11 cellular contexts compared by ENCODE assay signal in genomic region chr1:118918230-118918939, GRCh38.
A peak's percentile ranks its signal among the peaks of the same experiment; 100 is the strongest.
DNase-seq lines count a peak whose midpoint lies in the region; ATAC-seq, FAIRE-seq and TF ChIP-seq lines count a peak whose summit lies in the region.
"Had no signal": no experiment of that assay in that cellular context is flagged by ENCODE, and none has a peak within 500 bp of the region (broad histone marks: within the 10 kb centered on the region; RNA-seq: fewer than 3 reads in every experiment).

No MANE protein-coding gene starts in this region.

- TF ChIP-seq CTCF in GM20000 (IDR thresholded peaks at IDR 0.05; ENCODE audit: extremely low read depth, missing control alignments), result no peak
- TF ChIP-seq CTCF in suprapubic skin (IDR thresholded peaks at IDR 0.05), result no peak

- no peak overlapping the region for H3K4me3 ChIP-seq in suprapubic skin

- peak; percentile 48 for ATAC-seq in HG02970 (IDR thresholded peaks at IDR 0.05; ENCODE audit: low FRiP score, unreplicated experiment)
- ATAC-seq: activated naive CD8-positive, alpha-beta T cell treated with anti-CD3 and anti-CD28 coated beads, Interleukin-2, amount 50 U/mL, for 24 hours had no signal

- no peak overlapping the region for H3K27ac ChIP-seq in suprapubic skin

- no peaks in the 10 kb centered on the region for H3K27me3 ChIP-seq in suprapubic skin

- peak; percentile 35 for DNase-seq in GM18507 (ENCODE audit: extremely low spot score, insufficient read length, low read depth)
- DNase-seq in GM20000 (ENCODE audit: low spot score), result peak; percentile 11
- DNase-seq in NAMALWA (ENCODE audit: low spot score), result peak; percentile 1
- DNase-seq in anterior cingulate cortex (lab: John Stamatoyannopoulos, UW), result no peak
- DNase-seq in activated CD8-positive, alpha-beta memory T cell treated with anti-CD3 and anti-CD28 coated beads, Interleukin-2, amount 50 U/mL, for 48 hours, result no peak
- DNase-seq in NCI-H2171 treated with DMSO at 0.1 percent for 48 hours (lab: John Stamatoyannopoulos, UW), result no peak
- no peak for DNase-seq in suprapubic skin (ENCODE audit: low spot score in 2 of 2)
- DNase-seq: activated naive CD8-positive, alpha-beta T cell treated with anti-CD3 and anti-CD28 coated beads, Interleukin-2, amount 50 U/mL, for 24 hours; hypothalamus; NCI-H2107 had no signal

- no peaks in the 10 kb centered on the region for H3K4me1 ChIP-seq in suprapubic skin

- TF ChIP-seq POLR2A in suprapubic skin (IDR thresholded peaks at IDR 0.05), result no peak

- FAIRE-seq in GM18507 (lab: Jason Lieb, UNC), result peak; percentile 96

- TF ChIP-seq EP300 in suprapubic skin (IDR thresholded peaks at IDR 0.05), result no peak

- 91% methylated on average over 6 of the region's 6 CpGs for WGBS in suprapubic skin

- H3K36me3 ChIP-seq in suprapubic skin, result no peaks in the 10 kb centered on the region

- H3K9me3 ChIP-seq in suprapubic skin, result no peaks in the 10 kb centered on the region

Comparison
In these comparisons a context has a peak if more than half of its experiments do, and no peak if none do; other contexts are left out.
1. DNase-seq: peak in GM18507 (single experiment), GM20000 (single experiment) and NAMALWA (single experiment); none in anterior cingulate cortex (0 of 58), activated CD8-positive, alpha-beta memory T cell treated with anti-CD3 and anti-CD28 coated beads, Interleukin-2, amount 50 U/mL, for 48 hours (single experiment), NCI-H2171 treated with DMSO at 0.1 percent for 48 hours (single experiment) and suprapubic skin (0 of 2).